ENCODE assay signal across 8 cellular contexts in the genomic region with DNA sequence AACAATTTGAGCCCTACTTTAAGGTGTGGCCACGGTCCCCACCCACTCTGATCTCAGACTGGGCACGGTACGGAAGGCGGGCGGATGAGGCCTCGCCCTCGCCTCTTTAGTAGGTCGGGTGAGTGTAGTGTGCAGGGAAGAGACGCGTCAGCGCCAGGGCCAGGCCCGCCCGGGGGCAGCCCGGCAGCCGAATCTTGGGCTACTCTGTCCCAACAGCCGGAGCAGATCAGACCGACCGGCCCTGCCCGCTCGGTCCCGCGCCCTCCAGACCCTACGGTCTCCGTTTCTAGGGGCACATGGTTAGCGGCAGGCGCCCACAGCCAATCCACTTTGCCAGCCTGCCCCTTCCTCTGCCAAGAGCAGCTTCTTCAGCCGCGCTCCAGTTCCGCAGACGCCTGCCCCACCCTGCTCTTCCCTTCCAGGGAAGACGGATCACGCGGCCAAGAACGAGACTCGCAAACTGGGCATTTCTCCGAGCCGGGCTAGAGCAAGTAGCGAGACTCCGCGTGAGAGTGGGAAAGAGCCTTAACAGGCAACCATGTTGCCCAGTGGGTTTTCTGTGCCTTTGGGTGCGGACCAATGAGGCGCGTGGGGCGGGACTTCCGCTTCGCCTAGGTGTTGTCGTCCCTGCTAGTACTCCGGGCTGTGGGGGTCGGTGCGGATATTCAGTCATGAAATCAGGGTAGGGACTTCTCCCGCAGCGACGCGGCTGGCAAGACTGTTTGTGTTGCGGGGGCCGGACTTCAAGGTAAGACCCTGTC. TPM values are rescaled to one million over a fixed set of nuclear protein-coding genes. Genes with fewer than 3 reads are reported as not detected.
A peak's percentile ranks its signal among the peaks of the same experiment; 100 is the strongest.
DNase-seq lines count a peak whose midpoint lies in the region; ATAC-seq and TF ChIP-seq lines count a peak whose summit lies in the region.

TSS of gene RNF13 (plus strand) at position 610 of the 761 bp plus-strand sequence. CDS start 32,812 bp downstream, outside the sequence.

- TF ChIP-seq CTCF in AG09319 (IDR thresholded peaks at IDR 0.05; ENCODE audit: low read depth, low read length) (no peak), activated B cell treated with CpG ODN at 0.5 μM for 24 hours (IDR thresholded peaks at IDR 0.05) (no peak), cardiac fibroblast (IDR thresholded peaks at IDR 0.05; ENCODE audit: low read depth, low read length) (no peak), smooth muscle cell (IDR thresholded peaks at IDR 0.05; ENCODE audit: borderline replicate concordance, insufficient read depth, poor library complexity, severe bottlenecking) (no peak)

- H3K27me3 Mint-ChIP-seq in activated B cell treated with CpG ODN at 0.5 μM for 24 hours (peaks cover 3% of the 10 kb centered on the region), immature natural killer cell (ENCODE audit: low read depth in 3 of 3) (peaks cover 4 to 8% (median 6%) of the 10 kb centered on the region in 3 donors)

- H3K9ac ChIP-seq in smooth muscle cell (ENCODE audit: low read depth) = peak within 1 kb of the TSS; percentile 90

- peaks cover 40% of the 10 kb centered on the region for H4K20me1 ChIP-seq in smooth muscle cell (ENCODE audit: low read depth)

- peaks cover 24% of the 10 kb centered on the region for H3K4me1 ChIP-seq in smooth muscle cell (ENCODE audit: low read depth)

- peak within 1 kb of the TSS; percentile 81 for H2AFZ ChIP-seq in smooth muscle cell (ENCODE audit: low read depth)

- H3K27ac ChIP-seq in smooth muscle cell (ENCODE audit: low read depth) = peak within 1 kb of the TSS; percentile 94

- H3K4me3 ChIP-seq in cardiac fibroblast (replicated peaks in 1 of 2; ENCODE audit: low read depth in 2 of 2, low read length in 2 of 2) (peak within 1 kb of the TSS; percentile 80), smooth muscle cell (peak within 1 kb of the TSS; percentile 66)

- H3K4me1 Mint-ChIP-seq in activated B cell treated with CpG ODN at 0.5 μM for 24 hours (peaks cover 53% of the 10 kb centered on the region), immature natural killer cell (peaks cover 49 to 60% of the 10 kb centered on the region in 2 donors)

- POLR2A ChIA-PET in activated B cell treated with CpG ODN at 0.5 μM for 24 hours (lab: Charles Lee) = interaction anchor here (0.9 to 3.0 kb wide), 5 partner anchors 41 to 790 kb away, joined by 3 to 23 read pairs (median 3); partner anchors contain the start of genes COMMD2, PFN2, SELENOT and TSC22D2

- peaks cover 7% of the 10 kb centered on the region for H3F3A ChIP-seq in smooth muscle cell (ENCODE audit: low read depth)

- H3K9me3 ChIP-seq in smooth muscle cell (replicated peaks; ENCODE audit: low read depth) = no peaks in the 10 kb centered on the region

- H3K79me2 ChIP-seq in smooth muscle cell (ENCODE audit: low read depth) = peaks cover 38% of the 10 kb centered on the region

- H3K4me3 Mint-ChIP-seq in activated B cell treated with CpG ODN at 0.5 μM for 24 hours (peak within 1 kb of the TSS; percentile 99), immature natural killer cell (peak within 1 kb of the TSS; percentile 97 to 100 (median 99))

- CTCF ChIA-PET in activated B cell treated with CpG ODN at 0.5 μM for 24 hours (lab: Charles Lee) = interaction anchor here (2.2 kb wide), 1 partner anchor 60 kb away, joined by 7 read pairs; the partner anchor contains the start of gene COMMD2

- intact Hi-C loops in activated B cell treated with CpG ODN at 0.5 μM for 24 hours (cut with micrococcal nuclease) = loop anchor here (1.0 to 10.0 kb wide), 12 partner anchors 47 to 950 kb away; partner anchors contain the start of genes COMMD2, EIF2A, ERICH6 and GYG1

- DNase-seq in AG09319 (ENCODE audit: extremely low read depth, low read depth) (peak; percentile 92), NCI-H345 (lab: John Stamatoyannopoulos, UW) (peak; percentile 89), activated B cell treated with CpG ODN at 0.5 μM for 24 hours (peak; percentile 87), cardiac fibroblast (ENCODE audit: low read depth in 2 of 2) (peak; percentile 96), immature natural killer cell (peak; percentile 91 to 92 (median 92)), smooth muscle cell (lab: John Stamatoyannopoulos, UW; ENCODE audit: unreplicated experiment) (peak; percentile 73)

- H3K9me3 Mint-ChIP-seq in activated B cell treated with CpG ODN at 0.5 μM for 24 hours (no peaks in the 10 kb centered on the region), immature natural killer cell (no peaks in the 10 kb centered on the region)

- H3K36me3 ChIP-seq in smooth muscle cell (ENCODE audit: low read depth) = no peaks in the 10 kb centered on the region

- H3K36me3 Mint-ChIP-seq in activated B cell treated with CpG ODN at 0.5 μM for 24 hours (ENCODE audit: low read depth) = peaks cover 18% of the 10 kb centered on the region
- no peaks in the 10 kb centered on the region for H3K36me3 Mint-ChIP-seq in immature natural killer cell

- H3K27ac Mint-ChIP-seq in activated B cell treated with CpG ODN at 0.5 μM for 24 hours (peak within 1 kb of the TSS; percentile 100), immature natural killer cell (peak within 1 kb of the TSS; percentile 95 to 100 (median 99))

- WGBS in smooth muscle cell (ENCODE audit: low lambda C conversion rate) = 1% methylated on average over 50 of the region's 56 CpGs

- H3K27me3 ChIP-seq in smooth muscle cell (ENCODE audit: low read depth) = no peaks in the 10 kb centered on the region

- ATAC-seq in GM19025 (IDR thresholded peaks at IDR 0.05; ENCODE audit: low read depth, unreplicated experiment) (peak; percentile 90), HG03280 (IDR thresholded peaks at IDR 0.05; ENCODE audit: unreplicated experiment) (peak; percentile 94), activated B cell treated with CpG ODN at 0.5 μM for 24 hours (ENCODE audit: low read depth) (peak; percentile 88)

- H3K4me2 ChIP-seq in smooth muscle cell = peak within 1 kb of the TSS; percentile 91

RNA-seq across cellular contexts. Expression of gene RNF13, which starts in this region (rescaled TPM):
- total RNA-seq in activated B cell treated with CpG ODN at 0.5 μM for 24 hours (57.6 and 59.6 TPM in 2 replicates), smooth muscle cell (72.7 and 81.9 TPM in 2 replicates)
- polyA plus RNA-seq in immature natural killer cell (100 to 1,000 TPM; 116 to 145 (median 142) TPM), smooth muscle cell (46.1 and 64.2 TPM in 2 replicates)

Comparison
In these comparisons a context has a peak if more than half of its experiments do, and no peak if none do; other contexts are left out.
1. Peak in every context shown above with its lines: DNase-seq, ATAC-seq, H3K4me3 ChIP-seq and H3K27ac ChIP-seq.